Comparison of ENCODE assay signal across 18 cellular contexts in the genomic region with DNA sequence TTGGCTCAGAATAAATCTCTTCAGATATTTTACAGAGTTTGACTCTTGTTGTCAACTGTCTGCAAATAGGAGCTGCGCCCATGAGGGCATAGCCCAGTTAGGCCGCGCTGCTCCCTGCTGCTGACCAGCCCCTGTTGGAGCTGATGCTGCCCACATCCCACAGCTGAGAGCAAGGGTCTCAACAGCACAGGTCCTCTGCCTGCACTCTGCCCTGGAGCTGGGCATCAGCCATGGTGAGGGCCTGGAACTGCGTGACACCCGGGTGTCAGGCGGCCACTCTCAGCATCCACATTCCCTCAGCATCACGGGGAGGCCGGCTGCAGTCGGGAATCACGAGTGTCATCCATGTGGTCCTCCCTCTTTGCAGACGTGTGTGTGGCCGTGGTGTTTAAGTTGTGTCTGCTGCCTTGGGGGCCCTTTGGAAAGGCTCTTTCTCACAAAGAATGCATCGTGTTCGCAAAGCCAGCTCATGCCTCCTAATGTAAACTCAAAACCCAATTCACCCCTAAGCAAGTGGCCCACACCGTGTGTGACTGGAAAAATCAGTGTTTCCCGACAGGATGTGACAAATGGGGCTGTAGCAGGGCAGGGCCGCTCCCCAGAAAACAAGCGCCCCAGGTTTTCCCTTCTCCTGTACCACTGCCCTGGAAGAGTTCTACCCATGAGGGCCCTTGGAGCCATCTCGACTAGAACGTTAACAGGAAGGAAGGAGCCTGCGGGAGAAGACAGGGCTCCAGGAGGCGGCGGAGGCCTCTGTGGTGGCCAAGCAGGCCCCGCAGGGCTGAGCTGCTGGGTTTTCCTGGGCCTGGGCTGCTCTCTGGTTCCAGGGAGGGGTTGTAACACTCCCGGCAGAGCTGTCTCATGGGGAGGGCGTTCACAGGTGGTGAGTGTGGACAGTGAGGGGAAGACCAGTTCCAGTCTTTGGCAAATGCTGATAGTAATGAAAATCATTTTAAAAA. TPM values are rescaled to one million over a fixed set of nuclear protein-coding genes. Genes with fewer than 3 reads are reported as not detected.
DNase-seq lines count a peak whose midpoint lies in the region; ATAC-seq and TF ChIP-seq lines count a peak whose summit lies in the region.
"Had no signal": no experiment of that assay in that cellular context is flagged by ENCODE, and none has a peak within 500 bp of the region (broad histone marks: within the 10 kb centered on the region; RNA-seq: fewer than 3 reads in every experiment).

No MANE protein-coding gene starts in this region.

- peak; percentile 40 for DNase-seq in natural killer cell treated with Interleukin-12 subunit alpha and Interleukin-12 subunit beta and Interleukin-15 and Interleukin-18, amount 100 ng/mL, for 72 hours (ENCODE audit: low spot score)
- no peak for DNase-seq in natural killer cell
- DNase-seq in right cardiac atrium: peak in 2 of 3 donors; percentile 15 to 48
- DNase-seq in progenitor cell of endocrine pancreas (ENCODE audit: low spot score, unreplicated experiment): no peak
- no peak for DNase-seq in pons (ENCODE audit: low spot score)
- no peak for DNase-seq in stimulated activated naive CD8-positive, alpha-beta T cell treated with anti-CD3 and anti-CD28 coated beads, Interleukin-15, Interleukin-2, amounts not matched to agents 100 U/mL and 50 U/mL, for 24 hours
- no peak for DNase-seq in activated T-cell treated with anti-CD3 and anti-CD28 coated beads, Interleukin-2, amount 50 U/mL, for 72 hours
- DNase-seq in HAP-1 (ENCODE audit: low spot score in 2 of 2): no peak
- DNase-seq: activated CD4-positive, alpha-beta T cell treated with anti-CD3 and anti-CD28 coated beads, Interleukin-2, amount 50 U/mL, for 1 hour; NCI-H2081; NCI-H82; retina; SIG-M5; stimulated activated CD4-positive, alpha-beta T cell treated with anti-CD3 and anti-CD28 coated beads, Interleukin-4, amount 100 ng/mL, for 4 hours had no signal

- 79% methylated on average over 26 of the region's 26 CpGs for WGBS in right cardiac atrium

- no peaks in the 10 kb centered on the region for H3K9me3 Mint-ChIP-seq in natural killer cell treated with Interleukin-12 subunit alpha and Interleukin-12 subunit beta and Interleukin-15 and Interleukin-18, amount 100 ng/mL, for 72 hours
- H3K9me3 Mint-ChIP-seq in natural killer cell (no peaks in the 10 kb centered on the region), progenitor cell of endocrine pancreas (ENCODE audit: low read depth) (peaks cover 6% of the 10 kb centered on the region)
- H3K9me3 Mint-ChIP-seq in activated T-cell treated with anti-CD3 and anti-CD28 coated beads, Interleukin-2, amount 50 U/mL, for 72 hours: no peaks in the 10 kb centered on the region
- H3K9me3 Mint-ChIP-seq: activated T-helper 17 cell treated with anti-CD3 and anti-CD28 coated beads, Interleukin-2, amount 50 U/mL, for 72 hours; dendritic cell treated with granulocyte-macrophage colony-stimulating factor and Interleukin-4, amounts not matched to agents 40 ng/mL and 50 ng/mL, for 4 days had no signal

- H3K4me3 Mint-ChIP-seq in natural killer cell treated with Interleukin-12 subunit alpha and Interleukin-12 subunit beta and Interleukin-15 and Interleukin-18, amount 100 ng/mL, for 72 hours: no peak overlapping the region
- no peak overlapping the region for H3K4me3 Mint-ChIP-seq in natural killer cell
- no peak overlapping the region for H3K4me3 Mint-ChIP-seq in progenitor cell of endocrine pancreas (ENCODE audit: low read depth)
- no peak overlapping the region for H3K4me3 Mint-ChIP-seq in activated T-cell treated with anti-CD3 and anti-CD28 coated beads, Interleukin-2, amount 50 U/mL, for 72 hours
- H3K4me3 Mint-ChIP-seq: activated T-helper 17 cell treated with anti-CD3 and anti-CD28 coated beads, Interleukin-2, amount 50 U/mL, for 72 hours; dendritic cell treated with granulocyte-macrophage colony-stimulating factor and Interleukin-4, amounts not matched to agents 40 ng/mL and 50 ng/mL, for 4 days; stimulated activated memory B cell treated with anti-CD40 and anti-IgM and Interleukin-4, amounts not matched to agents 10 μg/mL and 1 μg/mL and 100 μg/mL, for 72 hours had no signal

- H3K27ac Mint-ChIP-seq in natural killer cell treated with Interleukin-12 subunit alpha and Interleukin-12 subunit beta and Interleukin-15 and Interleukin-18, amount 100 ng/mL, for 72 hours: no peak overlapping the region
- H3K27ac Mint-ChIP-seq in natural killer cell: no peak overlapping the region
- H3K27ac Mint-ChIP-seq in progenitor cell of endocrine pancreas: peak overlapping the region; percentile 87
- no peak overlapping the region for H3K27ac Mint-ChIP-seq in activated T-cell treated with anti-CD3 and anti-CD28 coated beads, Interleukin-2, amount 50 U/mL, for 72 hours
- H3K27ac Mint-ChIP-seq: activated T-helper 17 cell treated with anti-CD3 and anti-CD28 coated beads, Interleukin-2, amount 50 U/mL, for 72 hours; dendritic cell treated with granulocyte-macrophage colony-stimulating factor and Interleukin-4, amounts not matched to agents 40 ng/mL and 50 ng/mL, for 4 days; stimulated activated memory B cell treated with anti-CD40 and anti-IgM and Interleukin-4, amounts not matched to agents 10 μg/mL and 1 μg/mL and 100 μg/mL, for 72 hours had no signal

- intact Hi-C loops in natural killer cell (cut with micrococcal nuclease) (no loop called here), right cardiac atrium (cut with DNase I) (no loop called here)

- H3K4me1 Mint-ChIP-seq in natural killer cell treated with Interleukin-12 subunit alpha and Interleukin-12 subunit beta and Interleukin-15 and Interleukin-18, amount 100 ng/mL, for 72 hours (ENCODE audit: low read depth in 2 of 2): peaks cover 0 to 25% of the 10 kb centered on the region in 2 donors
- H3K4me1 Mint-ChIP-seq in natural killer cell (peaks cover 7 to 31% of the 10 kb centered on the region in 2 donors), progenitor cell of endocrine pancreas (ENCODE audit: low read depth) (peaks cover 55% of the 10 kb centered on the region)
- H3K4me1 Mint-ChIP-seq in activated T-cell treated with anti-CD3 and anti-CD28 coated beads, Interleukin-2, amount 50 U/mL, for 72 hours (ENCODE audit: low read depth): peaks cover 22% of the 10 kb centered on the region

- H3K4me1 ChIP-seq in right cardiac atrium (ENCODE audit: control insufficient read depth, insufficient read depth, low read length) (peaks cover 10% of the 10 kb centered on the region), HAP-1 (peaks cover 5% of the 10 kb centered on the region)

- no peaks in the 10 kb centered on the region for H3K36me3 ChIP-seq in HAP-1 (replicated peaks)
- H3K36me3 ChIP-seq: ascending aorta had no signal

- H3K27me3 Mint-ChIP-seq in natural killer cell treated with Interleukin-12 subunit alpha and Interleukin-12 subunit beta and Interleukin-15 and Interleukin-18, amount 100 ng/mL, for 72 hours: no peaks in the 10 kb centered on the region
- H3K27me3 Mint-ChIP-seq in natural killer cell (ENCODE audit: low read depth in 2 of 2): no peaks in the 10 kb centered on the region
- no peaks in the 10 kb centered on the region for H3K27me3 Mint-ChIP-seq in progenitor cell of endocrine pancreas
- H3K27me3 Mint-ChIP-seq in activated T-cell treated with anti-CD3 and anti-CD28 coated beads, Interleukin-2, amount 50 U/mL, for 72 hours (ENCODE audit: low read depth): no peaks in the 10 kb centered on the region
- H3K27me3 Mint-ChIP-seq: activated T-helper 17 cell treated with anti-CD3 and anti-CD28 coated beads, Interleukin-2, amount 50 U/mL, for 72 hours; dendritic cell treated with granulocyte-macrophage colony-stimulating factor and Interleukin-4, amounts not matched to agents 40 ng/mL and 50 ng/mL, for 4 days; stimulated activated memory B cell treated with anti-CD40 and anti-IgM and Interleukin-4, amounts not matched to agents 10 μg/mL and 1 μg/mL and 100 μg/mL, for 72 hours had no signal

- no peak for ATAC-seq in natural killer cell treated with Interleukin-12 subunit alpha and Interleukin-12 subunit beta and Interleukin-15 and Interleukin-18, amount 100 ng/mL, for 72 hours
- ATAC-seq in natural killer cell (no peak), right cardiac atrium (no peak)
- ATAC-seq in stimulated activated naive CD8-positive, alpha-beta T cell treated with anti-CD3 and anti-CD28 coated beads, Interleukin-15, Interleukin-2, amounts not matched to agents 100 U/mL and 50 U/mL, for 24 hours: no peak
- ATAC-seq in activated T-cell treated with anti-CD3 and anti-CD28 coated beads, Interleukin-2, amount 50 U/mL, for 72 hours (replicated peaks in 1 of 2): no peak
- ATAC-seq: activated T-helper 17 cell treated with anti-CD3 and anti-CD28 coated beads, Interleukin-2, amount 50 U/mL, for 72 hours; stimulated activated memory B cell treated with anti-CD40 and anti-IgM and Interleukin-4, amounts not matched to agents 10 μg/mL and 1 μg/mL and 100 μg/mL, for 72 hours had no signal

- H3K27me3 ChIP-seq in right cardiac atrium (ENCODE audit: control insufficient read depth, insufficient read depth) (no peaks in the 10 kb centered on the region), HAP-1 (ENCODE audit: low read depth) (no peaks in the 10 kb centered on the region)
- H3K27me3 ChIP-seq: ascending aorta had no signal

- TF ChIP-seq CTCF in natural killer cell (IDR thresholded peaks at IDR 0.05): no peak
- TF ChIP-seq CTCF in progenitor cell of endocrine pancreas (IDR thresholded peaks at IDR 0.05; ENCODE audit: unreplicated experiment): no peak

- peak overlapping the region; percentile 54 for H3K27ac ChIP-seq in right cardiac atrium (ENCODE audit: low read length)

- in situ Hi-C loops in HAP-1 (cut with MboI; ENCODE audit: low sequenced_read_pairs): no loop called here

- H3K9me3 ChIP-seq in right cardiac atrium (ENCODE audit: control insufficient read depth, low read length) (no peaks in the 10 kb centered on the region), HAP-1 (no peaks in the 10 kb centered on the region; the same call in 1 of the 2 replicates)

- H3K4me3 ChIP-seq in right cardiac atrium (ENCODE audit: low read length) (no peak overlapping the region), HAP-1 (no peak overlapping the region)
- H3K4me3 ChIP-seq: ascending aorta had no signal

- H3K36me3 Mint-ChIP-seq in natural killer cell treated with Interleukin-12 subunit alpha and Interleukin-12 subunit beta and Interleukin-15 and Interleukin-18, amount 100 ng/mL, for 72 hours: no peaks in the 10 kb centered on the region
- no peaks in the 10 kb centered on the region for H3K36me3 Mint-ChIP-seq in natural killer cell
- H3K36me3 Mint-ChIP-seq in progenitor cell of endocrine pancreas (ENCODE audit: insufficient read depth): peaks cover 8% of the 10 kb centered on the region
- H3K36me3 Mint-ChIP-seq in activated T-cell treated with anti-CD3 and anti-CD28 coated beads, Interleukin-2, amount 50 U/mL, for 72 hours (ENCODE audit: insufficient read depth in 2 of 2): no peaks in the 10 kb centered on the region

RNA-seq across cellular contexts. Expression of a gene that starts 20.3 kb away (rescaled TPM):
- 10 to 100 TPM; 89.0 to 91.2 TPM for total RNA-seq in natural killer cell treated with Interleukin-12 subunit alpha and Interleukin-12 subunit beta and Interleukin-15 and Interleukin-18, amount 100 ng/mL, for 72 hours
- total RNA-seq in natural killer cell: 10 to 100 TPM; 47.1 to 68.6 (median 50.7) TPM
- 100 to 1,000 TPM in 1 of 4 donors, 10 to 100 TPM in 3; 53.7 to 100 (median 87.8) TPM for total RNA-seq in right cardiac atrium
- polyA plus RNA-seq in right cardiac atrium: 19.5 TPM
- total RNA-seq in progenitor cell of endocrine pancreas: 100 and 109 TPM in 2 replicates
- total RNA-seq in activated T-cell treated with anti-CD3 and anti-CD28 coated beads, Interleukin-2, amount 50 U/mL, for 72 hours: 10 to 100 TPM; 33.8 to 41.0 TPM

Comparison
In these comparisons a context has a peak if more than half of its experiments do, and no peak if none do; other contexts are left out.
1. DNase-seq: peak in natural killer cell treated with Interleukin-12 subunit alpha and Interleukin-12 subunit beta and Interleukin-15 and Interleukin-18, amount 100 ng/mL, for 72 hours (single experiment) and right cardiac atrium (2 of 3); none in natural killer cell (single experiment), progenitor cell of endocrine pancreas (single experiment), pons (single experiment), stimulated activated naive CD8-positive, alpha-beta T cell treated with anti-CD3 and anti-CD28 coated beads, Interleukin-15, Interleukin-2, amounts not matched to agents 100 U/mL and 50 U/mL, for 24 hours (single experiment), activated T-cell treated with anti-CD3 and anti-CD28 coated beads, Interleukin-2, amount 50 U/mL, for 72 hours (0 of 2) and HAP-1 (0 of 2).